In genomic region chr11:3010004-3010403, GRCh38 we compare ENCODE assay signal across 24 cellular contexts. TPM values are rescaled to one million over a fixed set of nuclear protein-coding genes. Genes with fewer than 3 reads are reported as not detected.
DNase-seq lines count a peak whose midpoint lies in the region; ATAC-seq and TF ChIP-seq lines count a peak whose summit lies in the region.
"Had no signal": no experiment of that assay in that cellular context is flagged by ENCODE, and none has a peak within 500 bp of the region (broad histone marks: within the 10 kb centered on the region; RNA-seq: fewer than 3 reads in every experiment).

No MANE protein-coding gene starts in this region.

- H3K79me2 ChIP-seq in KMS-11 (ENCODE audit: insufficient read depth, low read depth) (no peaks in the 10 kb centered on the region), GM23248 (ENCODE audit: insufficient read depth) (no peaks in the 10 kb centered on the region; the same call in 1 of the 2 replicates)

- H3K4me3 Mint-ChIP-seq in activated naive CD8-positive, alpha-beta T cell treated with anti-CD3 and anti-CD28 coated beads for 36 hours = no peak overlapping the region
- H3K4me3 Mint-ChIP-seq: H9 had no signal

- peak overlapping the region; percentile 41 for H2BK12ac ChIP-seq in neuronal stem cell (ENCODE audit: low read length)

- no peaks in the 10 kb centered on the region for H3K9me2 ChIP-seq in GM23248 (ENCODE audit: insufficient read depth)
- H3K9me2 ChIP-seq: SK-N-SH had no signal

- H4K8ac ChIP-seq in neuronal stem cell (ENCODE audit: low read depth, low read length) = peak overlapping the region; percentile 65

- H3K4ac ChIP-seq in neuronal stem cell (ENCODE audit: low read length) = no peak overlapping the region

- peaks cover 63% of the 10 kb centered on the region for H3K4me1 ChIP-seq in KMS-11 (ENCODE audit: low read depth, poor library complexity, severe bottlenecking)
- no peaks in the 10 kb centered on the region for H3K4me1 ChIP-seq in neuronal stem cell (ENCODE audit: control insufficient read depth in 2 of 2, insufficient read depth in 1 of 2, low read depth in 1 of 2, low read length in 2 of 2)
- H3K4me1 ChIP-seq in GM23248 (ENCODE audit: insufficient read depth) = no peaks in the 10 kb centered on the region; the same call in 1 of the 2 replicates
- H3K4me1 ChIP-seq: left ventricle myocardium inferior, neural progenitor cell, psoas muscle had no signal

- no peak overlapping the region for H3K23ac ChIP-seq in neuronal stem cell (ENCODE audit: low read depth, low read length, poor library complexity)

- H3K27me3 ChIP-seq in KMS-11 (ENCODE audit: insufficient read depth, low read depth) (no peaks in the 10 kb centered on the region), neuronal stem cell (ENCODE audit: control insufficient read depth in 3 of 3, insufficient read depth in 3 of 3, low read depth in 1 of 3, low read length in 3 of 3) (no peaks in the 10 kb centered on the region), GM23248 (replicated peaks; ENCODE audit: insufficient read depth) (no peaks in the 10 kb centered on the region)
- H3K27me3 ChIP-seq: BLaER1 treated with 17β-estradiol and CSF1 and Interleukin-3, amounts not matched to agents 10 nM and 100 nM; neural progenitor cell had no signal

- no peak overlapping the region for H2BK15ac ChIP-seq in neuronal stem cell (ENCODE audit: low read length)

- no CpG with 5 or more reads among the region's 13 CpGs for WGBS in neuronal stem cell (ENCODE audit: extremely low coverage in 2 of 2, insufficient read length in 2 of 2, insufficient replicate concordance in 1 of 2), 2 donors
- WGBS in GM23248 (ENCODE audit: low coverage in 1 of 2, low lambda C conversion rate in 2 of 2, missing lambda C conversion rate in 2 of 2), 2 experiments = 95 to 98% methylated on average over 13 of the region's 13 CpGs

- peaks cover 3 to 12% of the 10 kb centered on the region in 2 donors for H3K36me3 Mint-ChIP-seq in activated naive CD4-positive, alpha-beta T cell treated with anti-CD3 and anti-CD28 coated beads, Interleukin-2, amount 50 U/mL, for 72 hours
- peaks cover 29% of the 10 kb centered on the region for H3K36me3 Mint-ChIP-seq in activated naive CD8-positive, alpha-beta T cell treated with anti-CD3 and anti-CD28 coated beads for 36 hours

- no peak overlapping the region for H2BK5ac ChIP-seq in neuronal stem cell (ENCODE audit: low read length)

- H3K27me3 Mint-ChIP-seq in activated naive CD8-positive, alpha-beta T cell treated with anti-CD3 and anti-CD28 coated beads for 36 hours = no peaks in the 10 kb centered on the region

- no peak overlapping the region for H4K91ac ChIP-seq in neuronal stem cell (ENCODE audit: low read depth, low read length, poor library complexity)

- H3K4me3 ChIP-seq in KMS-11 (IDR thresholded peaks at IDR 0.05; ENCODE audit: insufficient read depth, low read depth, low read length) = no peak overlapping the region
- no peak overlapping the region for H3K4me3 ChIP-seq in neuronal stem cell (ENCODE audit: low read length in 2 of 2)
- H3K4me3 ChIP-seq in GM23248 = no peak overlapping the region
- H3K4me3 ChIP-seq: BLaER1 treated with 17β-estradiol and CSF1 and Interleukin-3, amounts not matched to agents 10 nM and 100 nM; left ventricle myocardium inferior; neural progenitor cell; psoas muscle; thoracic aorta had no signal

- peaks cover 0 to 1% of the 10 kb centered on the region in 2 donors for H3K9me3 ChIP-seq in neuronal stem cell (replicated peaks in 1 of 2; ENCODE audit: control insufficient read depth in 2 of 2, insufficient read depth in 1 of 2, low read depth in 1 of 2, low read length in 2 of 2)
- no peaks in the 10 kb centered on the region for H3K9me3 ChIP-seq in GM23248 (ENCODE audit: low read depth)
- H3K9me3 ChIP-seq: BLaER1 treated with 17β-estradiol and CSF1 and Interleukin-3, amounts not matched to agents 10 nM and 100 nM; left ventricle myocardium inferior; psoas muscle; SK-N-SH; thoracic aorta had no signal

- in situ Hi-C loops in GM23248 (cut with MboI) = no loop called here

- no peak overlapping the region for H2AK5ac ChIP-seq in neuronal stem cell (ENCODE audit: low read depth, low read length)

- H3K9ac ChIP-seq in KMS-11 (no peak overlapping the region), neuronal stem cell (ENCODE audit: low read depth, low read length, poor library complexity) (no peak overlapping the region), GM23248 (no peak overlapping the region)
- H3K9ac ChIP-seq: neural progenitor cell, SK-N-SH had no signal

- ATAC-seq in activated naive CD4-positive, alpha-beta T cell treated with anti-CD3 and anti-CD28 coated beads, Interleukin-2, amount 50 U/mL, for 72 hours = no peak
- ATAC-seq: psoas muscle had no signal

- H3K14ac ChIP-seq in neuronal stem cell (ENCODE audit: low read length) = no peak overlapping the region

- H3K36me3 ChIP-seq in KMS-11 (ENCODE audit: insufficient read depth) = no peaks in the 10 kb centered on the region
- peaks cover 45 to 84% of the 10 kb centered on the region in 2 donors for H3K36me3 ChIP-seq in neuronal stem cell (replicated peaks in 1 of 2; ENCODE audit: control insufficient read depth in 2 of 2, insufficient read depth in 2 of 2, low read length in 2 of 2)
- H3K36me3 ChIP-seq in GM23248 (ENCODE audit: low read depth) = peaks cover 44% of the 10 kb centered on the region
- H3K36me3 ChIP-seq: neural progenitor cell had no signal

- H3K27ac ChIP-seq in KMS-11 = peak overlapping the region; percentile 57
- no peak overlapping the region for H3K27ac ChIP-seq in neuronal stem cell (replicated peaks; ENCODE audit: low read length)
- H3K27ac ChIP-seq in GM23248 = no peak overlapping the region
- H3K27ac ChIP-seq: HL-60, left ventricle myocardium inferior, neural progenitor cell, psoas muscle, thoracic aorta had no signal

- H3K27ac Mint-ChIP-seq in activated naive CD4-positive, alpha-beta T cell treated with anti-CD3 and anti-CD28 coated beads, Interleukin-2, amount 50 U/mL, for 72 hours = peak overlapping the region; percentile 19 to 62
- H3K27ac Mint-ChIP-seq in activated naive CD8-positive, alpha-beta T cell treated with anti-CD3 and anti-CD28 coated beads for 36 hours = peak overlapping the region; percentile 81
- H3K27ac Mint-ChIP-seq: neural progenitor cell had no signal

- H2AFZ ChIP-seq in KMS-11 (ENCODE audit: low read depth) (no peak overlapping the region), neuronal stem cell (ENCODE audit: low read length) (no peak overlapping the region), GM23248 (no peak overlapping the region)
- H2AFZ ChIP-seq: neural progenitor cell had no signal

- H3K4me2 ChIP-seq in KMS-11 = peak overlapping the region; percentile 79
- no peak overlapping the region for H3K4me2 ChIP-seq in neuronal stem cell (ENCODE audit: insufficient read depth, low read length, poor library complexity, severe bottlenecking)
- no peak overlapping the region for H3K4me2 ChIP-seq in GM23248 (ENCODE audit: unreplicated experiment)
- H3K4me2 ChIP-seq: neural progenitor cell, SK-N-SH had no signal

- no peak for DNase-seq in activated naive CD4-positive, alpha-beta T cell treated with anti-CD3 and anti-CD28 coated beads, Interleukin-2, amount 50 U/mL, for 72 hours (ENCODE audit: low spot score in 2 of 2)
- DNase-seq in activated naive CD4-positive, alpha-beta T cell treated with anti-CD3 and anti-CD28 coated beads, Interleukin-2, amount 50 U/mL, for 16 hours = no peak
- DNase-seq in activated naive CD8-positive, alpha-beta T cell treated with anti-CD3 and anti-CD28 coated beads for 36 hours = no peak
- no peak for DNase-seq in neuronal stem cell (ENCODE audit: low spot score)
- DNase-seq in NCI-H2171 treated with DMSO at 0.1 percent for 48 hours (lab: John Stamatoyannopoulos, UW) = no peak
- no peak for DNase-seq in UCSD-AML1 (lab: John Stamatoyannopoulos, UW; ENCODE audit: unreplicated experiment)
- no peak for DNase-seq in GM23248
- DNase-seq: activated naive CD4-positive, alpha-beta T cell; cerebellar nuclear complex; effector CD8-positive, alpha-beta T cell; erythroblast; foreskin fibroblast; H9; left ventricle myocardium inferior; midbrain; NCI-H524 treated with DMSO at 0.1 percent for 48 hours; psoas muscle; RPMI8226; SK-N-SH had no signal

- no peak for TF ChIP-seq CTCF in KMS-11 (conservative IDR thresholded peaks at IDR 0.05; ENCODE audit: low read depth, low read length)

- H2BK120ac ChIP-seq in neuronal stem cell (ENCODE audit: low read depth, low read length) = no peak overlapping the region

- H3K79me1 ChIP-seq in neuronal stem cell (ENCODE audit: low read depth, low read length) = no peaks in the 10 kb centered on the region

- peaks cover 53% of the 10 kb centered on the region for H3K4me1 Mint-ChIP-seq in activated naive CD8-positive, alpha-beta T cell treated with anti-CD3 and anti-CD28 coated beads for 36 hours
- H3K4me1 Mint-ChIP-seq: H9, neural progenitor cell had no signal

- no peaks in the 10 kb centered on the region for H3K9me3 Mint-ChIP-seq in activated naive CD4-positive, alpha-beta T cell treated with anti-CD3 and anti-CD28 coated beads, Interleukin-2, amount 50 U/mL, for 72 hours
- no peaks in the 10 kb centered on the region for H3K9me3 Mint-ChIP-seq in activated naive CD8-positive, alpha-beta T cell treated with anti-CD3 and anti-CD28 coated beads for 36 hours
- H3K9me3 Mint-ChIP-seq: H9, neural progenitor cell had no signal

- H4K20me1 ChIP-seq in KMS-11 (ENCODE audit: insufficient read depth) (no peaks in the 10 kb centered on the region), GM23248 (ENCODE audit: insufficient read depth) (no peaks in the 10 kb centered on the region)

- peaks cover 13% of the 10 kb centered on the region; the same call in 1 of the 2 replicates for H3F3A ChIP-seq in GM23248 (ENCODE audit: insufficient read depth)

- H3K18ac ChIP-seq in neuronal stem cell (ENCODE audit: low read length) = no peak overlapping the region

RNA-seq across cellular contexts. Expression of gene NAP1L4, which starts 17.9 kb away (rescaled TPM):
- total RNA-seq in activated naive CD4-positive, alpha-beta T cell treated with anti-CD3 and anti-CD28 coated beads, Interleukin-2, amount 50 U/mL, for 72 hours = 100 to 1,000 TPM; 287 to 318 TPM
- total RNA-seq in activated naive CD8-positive, alpha-beta T cell treated with anti-CD3 and anti-CD28 coated beads for 36 hours = 100 to 1,000 TPM; 222 to 226 TPM
- 113 TPM for polyA plus RNA-seq in neuronal stem cell (2013, experiment 1 of 2)
- polyA plus RNA-seq in neuronal stem cell (2013, experiment 2 of 2) = 107 TPM
- total RNA-seq in GM23248 (2014; rRNA removed; shearing (Covaris generic)) = 57.4 and 68.8 TPM in 2 replicates
- polyA plus RNA-seq in GM23248 (2016; fragmentation: Nextera tagmentation; extraction: Ambion mirVana) = 121 and 122 TPM in 2 replicates

RNA-seq across cellular contexts. Expression of gene CARS1, which starts 47.2 kb away (rescaled TPM):
- total RNA-seq in activated naive CD4-positive, alpha-beta T cell treated with anti-CD3 and anti-CD28 coated beads, Interleukin-2, amount 50 U/mL, for 72 hours = 10 to 100 TPM; 86.2 to 87.2 TPM
- total RNA-seq in activated naive CD8-positive, alpha-beta T cell treated with anti-CD3 and anti-CD28 coated beads for 36 hours = 100 to 1,000 TPM in 1 of 2 experiments, 10 to 100 TPM in 1; 96.6 to 101 TPM
- polyA plus RNA-seq in neuronal stem cell (2013, experiment 1 of 2) = 21.3 TPM
- 20.1 TPM for polyA plus RNA-seq in neuronal stem cell (2013, experiment 2 of 2)
- total RNA-seq in GM23248 (2014; rRNA removed; shearing (Covaris generic)) = 111 and 125 TPM in 2 replicates
- polyA plus RNA-seq in GM23248 (2016; fragmentation: Nextera tagmentation; extraction: Ambion mirVana) = 115 and 120 TPM in 2 replicates
